ENCODE assay signal across 21 cellular contexts in the genomic region with DNA sequence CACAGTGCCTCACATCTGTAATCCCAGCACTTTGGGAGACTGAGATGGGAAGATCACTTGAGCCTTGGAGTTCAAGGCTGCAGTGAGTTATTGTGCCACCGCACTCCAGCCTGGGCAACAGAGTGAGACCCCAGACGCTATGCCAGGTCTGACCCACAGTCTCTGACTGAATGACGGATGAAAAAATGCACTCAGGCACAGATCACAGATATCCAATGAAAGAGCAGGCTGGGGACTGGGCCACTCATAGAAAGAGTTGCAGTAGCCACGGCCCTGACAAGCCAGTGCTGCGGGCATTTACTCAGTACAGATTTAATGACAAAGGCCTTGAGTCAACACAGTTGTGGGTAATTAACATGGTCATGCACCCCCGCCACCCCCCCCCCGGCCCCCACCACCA. TPM values are rescaled to one million over a fixed set of nuclear protein-coding genes. Genes with fewer than 3 reads are reported as not detected.
DNase-seq lines count a peak whose midpoint lies in the region; ATAC-seq and TF ChIP-seq lines count a peak whose summit lies in the region.
"Had no signal": no experiment of that assay in that cellular context is flagged by ENCODE, and none has a peak within 500 bp of the region (broad histone marks: within the 10 kb centered on the region; RNA-seq: fewer than 3 reads in every experiment).

No MANE protein-coding gene starts in this region.

- H3K4me3 Mint-ChIP-seq in endodermal cell, result no peak overlapping the region
- H3K4me3 Mint-ChIP-seq in activated CD8-positive, alpha-beta memory T cell treated with anti-CD3 and anti-CD28 coated beads, Interleukin-2, amount 10 ng/mL, durations not matched to agents 7 days and 5 days, result no peak overlapping the region
- H3K4me3 Mint-ChIP-seq: CD8-positive, alpha-beta memory T cell had no signal

- H3K4me1 ChIP-seq in SK-N-SH (ENCODE audit: control insufficient read depth in 1 of 2, insufficient read depth in 2 of 2, low read depth in 1 of 2, low read length in 1 of 2) (peaks cover 3 to 55% of the 10 kb centered on the region in 2 experiments; a peak in 3 of 4 replicates), RWPE2 (ENCODE audit: insufficient read depth, poor library complexity, severe bottlenecking) (peaks cover 39% of the 10 kb centered on the region), endodermal cell (ENCODE audit: control insufficient read depth, insufficient read depth, low read length) (peaks cover 3% of the 10 kb centered on the region), tibial artery (peaks cover 0 to 69% (median 28%) of the 10 kb centered on the region in 4 donors)
- H3K4me1 ChIP-seq: BLaER1 had no signal

- WGBS in SK-N-SH (ENCODE audit: low lambda C conversion rate), result 82% methylated on average over 7 of the region's 7 CpGs
- WGBS in endodermal cell (ENCODE audit: insufficient coverage in 1 of 2, insufficient read length in 1 of 2), 2 experiments, result 90 to 98% methylated on average over 4 to 5 of the region's 7 CpGs

- H3K36me3 Mint-ChIP-seq in endodermal cell (ENCODE audit: low read depth), result peaks cover 9% of the 10 kb centered on the region
- H3K36me3 Mint-ChIP-seq in activated CD8-positive, alpha-beta memory T cell treated with anti-CD3 and anti-CD28 coated beads, Interleukin-2, amount 10 ng/mL, durations not matched to agents 7 days and 5 days, result peaks cover 14% of the 10 kb centered on the region

- H3K4me1 Mint-ChIP-seq in endodermal cell, result peaks cover 15% of the 10 kb centered on the region
- no peaks in the 10 kb centered on the region for H3K4me1 Mint-ChIP-seq in activated CD8-positive, alpha-beta memory T cell treated with anti-CD3 and anti-CD28 coated beads, Interleukin-2, amount 10 ng/mL, durations not matched to agents 7 days and 5 days
- H3K4me1 Mint-ChIP-seq: CD8-positive, alpha-beta memory T cell had no signal

- no peak for TF ChIP-seq RAD21 in SK-N-SH (IDR thresholded peaks at IDR 0.05; ENCODE audit: low read length)

- POLR2A ChIA-PET in SK-N-SH (lab: Yijun Ruan, JAX), result no interaction called here

- DNase-seq in SK-N-SH (no peak), RWPE2 (ENCODE audit: low spot score) (no peak), endodermal cell (peak; percentile 61), tibial artery (no peak), DMS153 treated with DMSO at 0.1 percent for 48 hours (lab: John Stamatoyannopoulos, UW; ENCODE audit: unreplicated experiment) (no peak)
- no peak for DNase-seq in activated CD8-positive, alpha-beta memory T cell treated with anti-CD3 and anti-CD28 coated beads, Interleukin-2, amount 10 ng/mL, durations not matched to agents 7 days and 5 days
- DNase-seq: CD8-positive, alpha-beta memory T cell; DND-41; GDM1; HCEC 1CT; NCI-H1436; NCI-H2081; NCI-H748 treated with DMSO at 0.1 percent for 48 hours; PC-9 had no signal

- 0 out of 2 replicates have a peak overlapping the region, but pooled peaks have one; percentile 43 for H3K4me2 ChIP-seq in SK-N-SH
- H3K4me2 ChIP-seq: BLaER1, PC-9 had no signal

- CTCF ChIA-PET in SK-N-SH (lab: Yijun Ruan, JAX), result interaction anchor here (0.6 to 5.8 kb wide), 3 partner anchors 9 to 31 kb away, joined by 3 to 20 read pairs (median 3); no protein-coding TSS in a partner anchor
- CTCF ChIA-PET in activated CD8-positive, alpha-beta memory T cell treated with anti-CD3 and anti-CD28 coated beads, Interleukin-2, amount 10 ng/mL, durations not matched to agents 7 days and 5 days (lab: Charles Lee), result no interaction called here

- no peaks in the 10 kb centered on the region for H4K20me1 ChIP-seq in SK-N-SH (ENCODE audit: insufficient read depth)
- H4K20me1 ChIP-seq: BLaER1 had no signal

- H3K27me3 ChIP-seq in SK-N-SH (ENCODE audit: insufficient read depth) (no peaks in the 10 kb centered on the region), RWPE2 (ENCODE audit: insufficient read depth, poor library complexity, severe bottlenecking) (no peaks in the 10 kb centered on the region), endodermal cell (ENCODE audit: control insufficient read depth, insufficient read depth, low read length, poor library complexity, severe bottlenecking) (no peaks in the 10 kb centered on the region), tibial artery (no peaks in the 10 kb centered on the region)
- H3K27me3 ChIP-seq: BLaER1 had no signal

- no peak for TF ChIP-seq EP300 in SK-N-SH (IDR thresholded peaks at IDR 0.05; ENCODE audit: borderline replicate concordance in 1 of 2, low read depth in 1 of 2, low read length in 1 of 2)

- H3K4me3 ChIP-seq in SK-N-SH (ENCODE audit: low read depth in 2 of 2, low read length in 1 of 2), result no peak overlapping the region
- H3K4me3 ChIP-seq in RWPE2 (ENCODE audit: severe bottlenecking), result no peak overlapping the region
- H3K4me3 ChIP-seq in endodermal cell (ENCODE audit: low read length), result no peak overlapping the region
- no peak overlapping the region for H3K4me3 ChIP-seq in tibial artery
- H3K4me3 ChIP-seq: BLaER1, GM12878, PC-9 had no signal

- peaks cover 15 to 21% of the 10 kb centered on the region in 2 experiments for H3K36me3 ChIP-seq in SK-N-SH (replicated peaks in 1 of 2; ENCODE audit: control insufficient read depth in 1 of 2, insufficient read depth in 2 of 2, low read length in 1 of 2)
- peaks cover 24% of the 10 kb centered on the region for H3K36me3 ChIP-seq in RWPE2 (ENCODE audit: low read depth)
- no peaks in the 10 kb centered on the region for H3K36me3 ChIP-seq in endodermal cell (ENCODE audit: control insufficient read depth, insufficient read depth, low read length)
- no peaks in the 10 kb centered on the region for H3K36me3 ChIP-seq in tibial artery
- H3K36me3 ChIP-seq: BLaER1 had no signal

- H3K9me3 ChIP-seq in SK-N-SH (no peaks in the 10 kb centered on the region), RWPE2 (ENCODE audit: severe bottlenecking) (no peaks in the 10 kb centered on the region), endodermal cell (ENCODE audit: control insufficient read depth, low read length) (no peaks in the 10 kb centered on the region), tibial artery (no peaks in the 10 kb centered on the region)
- H3K9me3 ChIP-seq: BLaER1 had no signal

- intact Hi-C loops in tibial artery (cut with DNase I; ENCODE audit: low total_unique reads), result no loop called here

- H3K9me3 Mint-ChIP-seq in endodermal cell, result peaks cover 9% of the 10 kb centered on the region
- H3K9me3 Mint-ChIP-seq in activated CD8-positive, alpha-beta memory T cell treated with anti-CD3 and anti-CD28 coated beads, Interleukin-2, amount 10 ng/mL, durations not matched to agents 7 days and 5 days (ENCODE audit: low read depth), result no peaks in the 10 kb centered on the region
- H3K9me3 Mint-ChIP-seq: CD8-positive, alpha-beta memory T cell had no signal

- no peak for ATAC-seq in SK-N-SH treated with all-trans-retinoic acid at 6 μM for 48 hours
- ATAC-seq in RWPE2 (ENCODE audit: low read depth), result no peak
- no peak for ATAC-seq in GM21825 (IDR thresholded peaks at IDR 0.05; ENCODE audit: unreplicated experiment)
- ATAC-seq in activated CD8-positive, alpha-beta memory T cell treated with anti-CD3 and anti-CD28 coated beads, Interleukin-2, amount 10 ng/mL, durations not matched to agents 7 days and 5 days, result no peak
- ATAC-seq: GM12878, Right ventricle myocardium inferior had no signal

- peaks cover 64% of the 10 kb centered on the region for H3F3A ChIP-seq in SK-N-SH (replicated peaks; ENCODE audit: insufficient read depth)

- H3K9ac ChIP-seq in SK-N-SH, result no peak overlapping the region
- H3K9ac ChIP-seq in endodermal cell (ENCODE audit: extremely low read depth, low read length, poor library complexity, severe bottlenecking), result no peak overlapping the region
- H3K9ac ChIP-seq: BLaER1 had no signal

- H3K27ac ChIP-seq in SK-N-SH (ENCODE audit: low read depth in 2 of 2, low read length in 1 of 2) (peak overlapping the region; percentile 45 to 92; a peak in 3 of 4 replicates), RWPE2 (ENCODE audit: poor library complexity, severe bottlenecking) (peak overlapping the region; percentile 91), endodermal cell (ENCODE audit: low read depth, low read length) (no peak overlapping the region), tibial artery (peak overlapping the region; percentile 25 to 56)
- H3K27ac ChIP-seq: 22Rv1, BLaER1, HL-60 had no signal

- no peak for TF ChIP-seq CTCF in SK-N-SH (IDR thresholded peaks at IDR 0.05)
- TF ChIP-seq CTCF in RWPE2 (IDR thresholded peaks at IDR 0.05; ENCODE audit: poor library complexity, severe bottlenecking), result no peak
- TF ChIP-seq CTCF in endodermal cell (conservative IDR thresholded peaks at IDR 0.05), result no peak
- no peak for TF ChIP-seq CTCF in tibial artery (IDR thresholded peaks at IDR 0.05)

- peaks cover 28% of the 10 kb centered on the region for H3K79me2 ChIP-seq in SK-N-SH (ENCODE audit: insufficient read depth)

- H3K27me3 Mint-ChIP-seq in endodermal cell (ENCODE audit: insufficient read depth), result no peaks in the 10 kb centered on the region
- no peaks in the 10 kb centered on the region for H3K27me3 Mint-ChIP-seq in activated CD8-positive, alpha-beta memory T cell treated with anti-CD3 and anti-CD28 coated beads, Interleukin-2, amount 10 ng/mL, durations not matched to agents 7 days and 5 days

- H3K9me2 ChIP-seq in SK-N-SH, result no peaks in the 10 kb centered on the region

- no peak overlapping the region for H3K27ac Mint-ChIP-seq in endodermal cell
- no peak overlapping the region for H3K27ac Mint-ChIP-seq in activated CD8-positive, alpha-beta memory T cell treated with anti-CD3 and anti-CD28 coated beads, Interleukin-2, amount 10 ng/mL, durations not matched to agents 7 days and 5 days
- H3K27ac Mint-ChIP-seq: CD8-positive, alpha-beta memory T cell had no signal

- no peak overlapping the region for H2AFZ ChIP-seq in SK-N-SH (ENCODE audit: low read depth)
- H2AFZ ChIP-seq: PC-9 had no signal

TF ChIP-seq in SK-N-SH, 30 proteins besides CTCF, POLR2A, EP300 and RAD21 (continues in another document):
- TF ChIP-seq NFIC (IDR thresholded peaks at IDR 0.05; ENCODE audit: borderline replicate concordance), result no peak
- TF ChIP-seq TAF1 (IDR thresholded peaks at IDR 0.05; ENCODE audit: borderline replicate concordance, low read depth, low read length), result no peak
- TF ChIP-seq RXRA (IDR thresholded peaks at IDR 0.05; ENCODE audit: borderline replicate concordance, low read depth), result no peak

TF ChIP-seq in SK-N-SH treated with all-trans-retinoic acid at 6 μM for 48 hours, 23 proteins besides CTCF, POLR2A, EP300 and RAD21 (continues in another document):
- TF ChIP-seq ZFP3 (CRISPR knock-in tag; IDR thresholded peaks at IDR 0.05) (no peak), TCF4 (CRISPR knock-in tag; IDR thresholded peaks at IDR 0.05; ENCODE audit: borderline replicate concordance) (no peak), ZFP30 (CRISPR knock-in tag; IDR thresholded peaks at IDR 0.05) (no peak), SNAI2 (CRISPR knock-in tag; IDR thresholded peaks at IDR 0.05) (no peak), OSR1 (CRISPR knock-in tag; IDR thresholded peaks at IDR 0.05) (no peak), GLIS3 (CRISPR knock-in tag; IDR thresholded peaks at IDR 0.05) (no peak)

RNA-seq across cellular contexts. Expression of a gene that starts 22.7 kb away (rescaled TPM):
- polyA plus RNA-seq in SK-N-SH (2012; rRNA removed), result 10.1 and 10.5 TPM in 2 replicates
- 9.1 and 9.6 TPM in 2 replicates for polyA plus RNA-seq in SK-N-SH (2012; cell fraction: cytosol; rRNA removed)
- 10.1 and 10.4 TPM in 2 replicates for polyA plus RNA-seq in SK-N-SH (2012; cell fraction: nucleus; rRNA removed)
- total RNA-seq in endodermal cell, result 10 to 100 TPM in 1 of 2 donors, 1 to 10 TPM in 1; 5.8 to 11.6 TPM
- 10.4 TPM for polyA plus RNA-seq in endodermal cell (2013, experiment 1 of 2)
- polyA plus RNA-seq in endodermal cell (2013, experiment 2 of 2), result 10.0 TPM
- 10 to 100 TPM; 14.7 to 15.6 TPM for total RNA-seq in activated CD8-positive, alpha-beta memory T cell treated with anti-CD3 and anti-CD28 coated beads, Interleukin-2, amount 10 ng/mL, durations not matched to agents 7 days and 5 days
